Comparison of ENCODE assay signal across 9 cellular contexts in genomic region chr15:62624541-62625399, GRCh38.
DNase-seq lines count a peak whose midpoint lies in the region; ATAC-seq and TF ChIP-seq lines count a peak whose summit lies in the region.
"Had no signal": no experiment of that assay in that cellular context is flagged by ENCODE, and none has a peak within 500 bp of the region (broad histone marks: within the 10 kb centered on the region; RNA-seq: fewer than 3 reads in every experiment).

No MANE protein-coding gene starts in this region.

- H3K27ac Mint-ChIP-seq in activated naive CD4-positive, alpha-beta T cell treated with anti-CD3 and anti-CD28 coated beads, Interleukin-2, amount 50 U/mL, for 72 hours = peak overlapping the region in 1 of 2 donors; percentile 16
- H3K27ac Mint-ChIP-seq in mesothelial cell of epicardium = no peak overlapping the region
- H3K27ac Mint-ChIP-seq: stimulated activated naive CD8-positive, alpha-beta T cell treated with anti-CD3 and anti-CD28 coated beads, Interleukin-15, Interleukin-2, amounts not matched to agents 100 ng/mL and 50 ng/mL, for 24 hours had no signal

- H3K27me3 Mint-ChIP-seq in mesothelial cell of epicardium (ENCODE audit: low read depth) = no peaks in the 10 kb centered on the region

- peak overlapping the region; percentile 31 for H3K27ac ChIP-seq in layer of hippocampus (ENCODE audit: low read depth, low read length)

- DNase-seq in AG08395 (ENCODE audit: low spot score) (peak; percentile 83), mesothelial cell of epicardium (ENCODE audit: low spot score in 2 of 2, unreplicated experiment in 2 of 2) (no peak), 8988T (no peak), OCI-M2 (lab: John Stamatoyannopoulos, UW; ENCODE audit: unreplicated experiment) (no peak)
- DNase-seq in activated naive CD4-positive, alpha-beta T cell treated with anti-CD3 and anti-CD28 coated beads, Interleukin-2, amount 50 U/mL, for 72 hours (ENCODE audit: low spot score in 2 of 2) = no peak
- no peak for DNase-seq in stimulated activated naive CD4-positive, alpha-beta T cell (lab: John Stamatoyannopoulos, UW)

- peak; percentile 63 for ATAC-seq in GM19395 (IDR thresholded peaks at IDR 0.05; ENCODE audit: unreplicated experiment)
- peak; percentile 44 to 85 for ATAC-seq in activated naive CD4-positive, alpha-beta T cell treated with anti-CD3 and anti-CD28 coated beads, Interleukin-2, amount 50 U/mL, for 72 hours

- H3K4me3 Mint-ChIP-seq in mesothelial cell of epicardium = no peak overlapping the region
- H3K4me3 Mint-ChIP-seq: stimulated activated naive CD8-positive, alpha-beta T cell treated with anti-CD3 and anti-CD28 coated beads, Interleukin-15, Interleukin-2, amounts not matched to agents 100 ng/mL and 50 ng/mL, for 24 hours had no signal

- TF ChIP-seq CTCF in mesothelial cell of epicardium (IDR thresholded peaks at IDR 0.05; ENCODE audit: unreplicated experiment) = no peak

- no peaks in the 10 kb centered on the region for H3K36me3 Mint-ChIP-seq in activated naive CD4-positive, alpha-beta T cell treated with anti-CD3 and anti-CD28 coated beads, Interleukin-2, amount 50 U/mL, for 72 hours
- no peaks in the 10 kb centered on the region for H3K36me3 Mint-ChIP-seq in mesothelial cell of epicardium

- H3K27me3 ChIP-seq in layer of hippocampus (ENCODE audit: control insufficient read depth, insufficient read depth, low read length) = no peaks in the 10 kb centered on the region

- H3K4me1 Mint-ChIP-seq in mesothelial cell of epicardium = peaks cover 25% of the 10 kb centered on the region

- H3K9me3 Mint-ChIP-seq in activated naive CD4-positive, alpha-beta T cell treated with anti-CD3 and anti-CD28 coated beads, Interleukin-2, amount 50 U/mL, for 72 hours = no peaks in the 10 kb centered on the region
- no peaks in the 10 kb centered on the region for H3K9me3 Mint-ChIP-seq in mesothelial cell of epicardium
- H3K9me3 Mint-ChIP-seq: stimulated activated naive CD8-positive, alpha-beta T cell treated with anti-CD3 and anti-CD28 coated beads, Interleukin-15, Interleukin-2, amounts not matched to agents 100 ng/mL and 50 ng/mL, for 24 hours had no signal
